10 cellular contexts compared by ENCODE assay signal in genomic region chr11:9906043-9906791, GRCh38.
DNase-seq lines count a peak whose midpoint lies in the region; ATAC-seq, FAIRE-seq and TF ChIP-seq lines count a peak whose summit lies in the region.
"Had no signal": no experiment of that assay in that cellular context is flagged by ENCODE, and none has a peak within 500 bp of the region (broad histone marks: within the 10 kb centered on the region; RNA-seq: fewer than 3 reads in every experiment).

No MANE protein-coding gene starts in this region.

- H3K4me1 Mint-ChIP-seq in activated CD8-positive, alpha-beta T cell treated with anti-CD3 and anti-CD28 coated beads, Interleukin-2, amount 10 ng/mL, durations not matched to agents 7 days and 5 days (ENCODE audit: low read depth) = no peaks in the 10 kb centered on the region

- H3K36me3 ChIP-seq in ACC112 (ENCODE audit: insufficient read depth, low read length) (no peaks in the 10 kb centered on the region), HUES64 (ENCODE audit: insufficient read depth, low read length) (no peaks in the 10 kb centered on the region), bronchial epithelial cell (ENCODE audit: control insufficient read depth, insufficient read depth, low read length) (no peaks in the 10 kb centered on the region), ovary (no peaks in the 10 kb centered on the region)

- peak overlapping the region; percentile 46 for H2AFZ ChIP-seq in ACC112 (ENCODE audit: low read length, unreplicated experiment)

- no peak for TF ChIP-seq POLR2A in ovary (IDR thresholded peaks at IDR 0.05)

- WGBS in HUES64 = 20% methylated on average over 1 of the region's 2 CpGs
- 14 to 25% (median 16%) methylated on average over 2 of the region's 2 CpGs for WGBS in ovary, 3 donors

- CTCF ChIA-PET in activated CD8-positive, alpha-beta T cell treated with anti-CD3 and anti-CD28 coated beads, Interleukin-2, amount 10 ng/mL, durations not matched to agents 7 days and 5 days (lab: Charles Lee) = no interaction called here

- no peaks in the 10 kb centered on the region for H3K9me3 ChIP-seq in HUES64 (ENCODE audit: insufficient read depth, low read depth, low read length)
- no peaks in the 10 kb centered on the region for H3K9me3 ChIP-seq in ovary

- intact Hi-C loops in ovary (cut with DNase I) = no loop called here

- H3K9me3 Mint-ChIP-seq in activated CD8-positive, alpha-beta T cell treated with anti-CD3 and anti-CD28 coated beads, Interleukin-2, amount 10 ng/mL, durations not matched to agents 7 days and 5 days (ENCODE audit: insufficient read depth) = no peaks in the 10 kb centered on the region

- no peak overlapping the region for H3K27ac Mint-ChIP-seq in activated CD8-positive, alpha-beta T cell treated with anti-CD3 and anti-CD28 coated beads, Interleukin-2, amount 10 ng/mL, durations not matched to agents 7 days and 5 days

- H3K4me1 ChIP-seq in ACC112 (ENCODE audit: control insufficient read depth, insufficient read depth, low read length, unreplicated experiment) = peaks cover 41% of the 10 kb centered on the region
- peaks cover 43% of the 10 kb centered on the region for H3K4me1 ChIP-seq in HUES64 (ENCODE audit: insufficient read depth, low read length)
- no peaks in the 10 kb centered on the region for H3K4me1 ChIP-seq in ovary (ENCODE audit: insufficient read depth)

- no peaks in the 10 kb centered on the region for H3K27me3 ChIP-seq in ACC112 (ENCODE audit: insufficient read depth, low read length)
- no peaks in the 10 kb centered on the region for H3K27me3 ChIP-seq in HUES64 (ENCODE audit: insufficient read depth, low read length)
- no peaks in the 10 kb centered on the region for H3K27me3 ChIP-seq in bronchial epithelial cell (ENCODE audit: control insufficient read depth, insufficient read depth, low read length)
- no peaks in the 10 kb centered on the region for H3K27me3 ChIP-seq in ovary

- no peak for ATAC-seq in activated CD8-positive, alpha-beta T cell treated with anti-CD3 and anti-CD28 coated beads, Interleukin-2, amount 10 ng/mL, durations not matched to agents 7 days and 5 days
- no peak for ATAC-seq in HG03045 (IDR thresholded peaks at IDR 0.05; ENCODE audit: unreplicated experiment)

- H3K4me3 ChIP-seq in ACC112 (ENCODE audit: low read depth, low read length) = peak overlapping the region; percentile 36; the same call in 1 of the 2 replicates
- H3K4me3 ChIP-seq in HUES64 (ENCODE audit: low read length) = no peak overlapping the region
- H3K4me3 ChIP-seq in bronchial epithelial cell (ENCODE audit: low read depth, low read length) = no peak overlapping the region
- no peak overlapping the region for H3K4me3 ChIP-seq in ovary

- H3K79me2 ChIP-seq in ACC112 (ENCODE audit: control insufficient read depth, insufficient read depth, low read length, unreplicated experiment) = no peaks in the 10 kb centered on the region

- H3K4me3 Mint-ChIP-seq in activated CD8-positive, alpha-beta T cell treated with anti-CD3 and anti-CD28 coated beads, Interleukin-2, amount 10 ng/mL, durations not matched to agents 7 days and 5 days = no peak overlapping the region

- no peak for TF ChIP-seq EP300 in ovary (IDR thresholded peaks at IDR 0.05)

- H3K9ac ChIP-seq in HUES64 (ENCODE audit: low read depth, low read length) = peak overlapping the region; percentile 56

- H3K27ac ChIP-seq in ACC112 (ENCODE audit: low read depth, low read length) (peak overlapping the region; percentile 94), HUES64 (ENCODE audit: low read depth, low read length) (peak overlapping the region; percentile 96), ovary (no peak overlapping the region)

- no peak for FAIRE-seq in bronchial epithelial cell (lab: Jason Lieb, UNC)

- H3K27me3 Mint-ChIP-seq in activated CD8-positive, alpha-beta T cell treated with anti-CD3 and anti-CD28 coated beads, Interleukin-2, amount 10 ng/mL, durations not matched to agents 7 days and 5 days (ENCODE audit: low read depth) = no peaks in the 10 kb centered on the region

- TF ChIP-seq CTCF in bronchial epithelial cell (IDR thresholded peaks at IDR 0.05; ENCODE audit: insufficient read depth, low read length, severe bottlenecking) = no peak
- no peak for TF ChIP-seq CTCF in ovary (IDR thresholded peaks at IDR 0.05)

- POLR2A ChIA-PET in activated CD8-positive, alpha-beta T cell treated with anti-CD3 and anti-CD28 coated beads, Interleukin-2, amount 10 ng/mL, durations not matched to agents 7 days and 5 days (lab: Charles Lee) = no interaction called here

- DNase-seq in bronchial epithelial cell (ENCODE audit: low read depth) (peak; percentile 95), kidney glomerular epithelial cell (lab: John Stamatoyannopoulos, UW) (peak; percentile 13), mucosa of gallbladder (ENCODE audit: low spot score) (no peak), ovary (no peak)
- DNase-seq in activated CD8-positive, alpha-beta T cell treated with anti-CD3 and anti-CD28 coated beads, Interleukin-2, amount 10 ng/mL, durations not matched to agents 7 days and 5 days = no peak
- DNase-seq: C1 segment of cervical spinal cord, NCI-H774 had no signal

- H3K36me3 Mint-ChIP-seq in activated CD8-positive, alpha-beta T cell treated with anti-CD3 and anti-CD28 coated beads, Interleukin-2, amount 10 ng/mL, durations not matched to agents 7 days and 5 days (ENCODE audit: low read depth) = no peaks in the 10 kb centered on the region

Comparison
In these comparisons a context has a peak if more than half of its experiments do, and no peak if none do; other contexts are left out.
1. H3K27ac ChIP-seq: peak in ACC112 (single experiment) and HUES64 (single experiment); none in ovary (0 of 2).
2. DNase-seq: peak in bronchial epithelial cell (single experiment) and kidney glomerular epithelial cell (single experiment); none in activated CD8-positive, alpha-beta T cell treated with anti-CD3 and anti-CD28 coated beads, Interleukin-2, amount 10 ng/mL, durations not matched to agents 7 days and 5 days (single experiment), mucosa of gallbladder (single experiment) and ovary (0 of 5).